2 cellular contexts compared by ENCODE assay signal in the genomic region with DNA sequence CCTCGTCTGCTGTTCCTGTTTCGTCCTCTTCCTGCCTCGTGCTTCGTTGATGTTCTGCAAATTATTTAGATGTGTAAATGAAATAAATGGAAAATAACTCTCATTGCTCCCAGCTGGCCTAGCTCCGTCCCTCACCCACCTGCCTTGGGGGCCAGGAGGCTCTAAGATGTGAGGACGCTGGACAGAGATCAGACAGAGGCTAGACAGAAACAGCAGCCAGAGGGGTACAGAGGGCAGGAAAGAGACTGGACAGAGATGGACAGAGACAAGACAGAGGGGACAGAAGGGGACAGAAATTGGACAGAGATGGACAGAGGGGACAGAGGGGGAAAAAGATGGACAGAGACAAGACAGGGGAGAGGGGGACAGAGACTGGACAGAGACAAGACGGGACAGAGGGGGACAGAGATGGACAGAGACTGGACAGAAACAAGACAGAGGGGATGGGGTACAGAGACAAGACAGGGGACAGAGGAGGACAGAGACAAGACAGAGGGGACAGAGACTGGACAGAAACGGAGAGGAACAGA.
A peak's percentile ranks its signal among the peaks of the same experiment; 100 is the strongest.
TF ChIP-seq lines count a peak whose summit lies in the region.

No MANE protein-coding gene starts in this region.

TF ChIP-seq in SK-N-SH, 30 proteins besides CTCF, POLR2A, EP300 and RAD21 (continued from another document):
- peak; percentile 77; the same call in 1 of the 2 replicates for TF ChIP-seq REST (IDR thresholded peaks at IDR 0.05; ENCODE audit: low read depth, low read length)
- no peak for TF ChIP-seq YY1 (IDR thresholded peaks at IDR 0.05; ENCODE audit: low read depth)

TF ChIP-seq in SK-N-SH treated with all-trans-retinoic acid at 6 μM for 48 hours, 23 proteins besides CTCF, POLR2A, EP300 and RAD21:
- TF ChIP-seq, protein P1, sequence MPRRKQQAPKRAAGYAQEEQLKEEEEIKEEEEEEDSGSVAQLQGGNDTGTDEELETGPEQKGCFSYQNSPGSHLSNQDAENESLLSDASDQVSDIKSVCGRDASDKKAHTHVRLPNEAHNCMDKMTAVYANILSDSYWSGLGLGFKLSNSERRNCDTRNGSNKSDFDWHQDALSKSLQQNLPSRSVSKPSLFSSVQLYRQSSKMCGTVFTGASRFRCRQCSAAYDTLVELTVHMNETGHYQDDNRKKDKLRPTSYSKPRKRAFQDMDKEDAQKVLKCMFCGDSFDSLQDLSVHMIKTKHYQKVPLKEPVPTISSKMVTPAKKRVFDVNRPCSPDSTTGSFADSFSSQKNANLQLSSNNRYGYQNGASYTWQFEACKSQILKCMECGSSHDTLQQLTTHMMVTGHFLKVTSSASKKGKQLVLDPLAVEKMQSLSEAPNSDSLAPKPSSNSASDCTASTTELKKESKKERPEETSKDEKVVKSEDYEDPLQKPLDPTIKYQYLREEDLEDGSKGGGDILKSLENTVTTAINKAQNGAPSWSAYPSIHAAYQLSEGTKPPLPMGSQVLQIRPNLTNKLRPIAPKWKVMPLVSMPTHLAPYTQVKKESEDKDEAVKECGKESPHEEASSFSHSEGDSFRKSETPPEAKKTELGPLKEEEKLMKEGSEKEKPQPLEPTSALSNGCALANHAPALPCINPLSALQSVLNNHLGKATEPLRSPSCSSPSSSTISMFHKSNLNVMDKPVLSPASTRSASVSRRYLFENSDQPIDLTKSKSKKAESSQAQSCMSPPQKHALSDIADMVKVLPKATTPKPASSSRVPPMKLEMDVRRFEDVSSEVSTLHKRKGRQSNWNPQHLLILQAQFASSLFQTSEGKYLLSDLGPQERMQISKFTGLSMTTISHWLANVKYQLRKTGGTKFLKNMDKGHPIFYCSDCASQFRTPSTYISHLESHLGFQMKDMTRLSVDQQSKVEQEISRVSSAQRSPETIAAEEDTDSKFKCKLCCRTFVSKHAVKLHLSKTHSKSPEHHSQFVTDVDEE (CRISPR knock-in tag; IDR thresholded peaks at IDR 0.05), result no peak
- TF ChIP-seq, protein P2, sequence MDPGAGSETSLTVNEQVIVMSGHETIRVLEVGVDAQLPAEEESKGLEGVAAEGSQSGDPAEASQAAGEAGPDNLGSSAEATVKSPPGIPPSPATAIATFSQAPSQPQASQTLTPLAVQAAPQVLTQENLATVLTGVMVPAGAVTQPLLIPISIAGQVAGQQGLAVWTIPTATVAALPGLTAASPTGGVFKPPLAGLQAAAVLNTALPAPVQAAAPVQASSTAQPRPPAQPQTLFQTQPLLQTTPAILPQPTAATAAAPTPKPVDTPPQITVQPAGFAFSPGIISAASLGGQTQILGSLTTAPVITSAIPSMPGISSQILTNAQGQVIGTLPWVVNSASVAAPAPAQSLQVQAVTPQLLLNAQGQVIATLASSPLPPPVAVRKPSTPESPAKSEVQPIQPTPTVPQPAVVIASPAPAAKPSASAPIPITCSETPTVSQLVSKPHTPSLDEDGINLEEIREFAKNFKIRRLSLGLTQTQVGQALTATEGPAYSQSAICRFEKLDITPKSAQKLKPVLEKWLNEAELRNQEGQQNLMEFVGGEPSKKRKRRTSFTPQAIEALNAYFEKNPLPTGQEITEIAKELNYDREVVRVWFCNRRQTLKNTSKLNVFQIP (CRISPR knock-in tag; IDR thresholded peaks at IDR 0.05; ENCODE audit: borderline replicate concordance, low read depth), result no peak
- no peak for TF ChIP-seq ZNF8 (CRISPR knock-in tag; IDR thresholded peaks at IDR 0.05)
- no peak for TF ChIP-seq GLIS3 (CRISPR knock-in tag; IDR thresholded peaks at IDR 0.05)
- TF ChIP-seq CSDC2 (CRISPR knock-in tag; IDR thresholded peaks at IDR 0.05), result no peak
- TF ChIP-seq RARB (CRISPR knock-in tag; IDR thresholded peaks at IDR 0.05), result no peak
- TF ChIP-seq ZNF70 (CRISPR knock-in tag; IDR thresholded peaks at IDR 0.05), result no peak
- TF ChIP-seq OSR1 (CRISPR knock-in tag; IDR thresholded peaks at IDR 0.05), result no peak
- TF ChIP-seq TOX (CRISPR knock-in tag; IDR thresholded peaks at IDR 0.05; ENCODE audit: borderline replicate concordance), result no peak
- TF ChIP-seq ZNF565 (CRISPR knock-in tag; conservative IDR thresholded peaks at IDR 0.05; ENCODE audit: low read depth), result no peak
- TF ChIP-seq PPARA (CRISPR knock-in tag; IDR thresholded peaks at IDR 0.05; ENCODE audit: borderline replicate concordance), result no peak
- no peak for TF ChIP-seq CREB5 (CRISPR knock-in tag; IDR thresholded peaks at IDR 0.05; ENCODE audit: low read depth)
- TF ChIP-seq TCF4 (CRISPR knock-in tag; IDR thresholded peaks at IDR 0.05; ENCODE audit: borderline replicate concordance), result no peak
- no peak for TF ChIP-seq ZFP30 (CRISPR knock-in tag; IDR thresholded peaks at IDR 0.05)
- TF ChIP-seq CSRNP3 (CRISPR knock-in tag; IDR thresholded peaks at IDR 0.05), result no peak
- TF ChIP-seq PATZ1 (CRISPR knock-in tag; IDR thresholded peaks at IDR 0.05; ENCODE audit: borderline replicate concordance), result no peak
- TF ChIP-seq ESRRG (CRISPR knock-in tag; IDR thresholded peaks at IDR 0.05), result no peak
